Comparison of ENCODE assay signal across 1 cellular context in the genomic region with DNA sequence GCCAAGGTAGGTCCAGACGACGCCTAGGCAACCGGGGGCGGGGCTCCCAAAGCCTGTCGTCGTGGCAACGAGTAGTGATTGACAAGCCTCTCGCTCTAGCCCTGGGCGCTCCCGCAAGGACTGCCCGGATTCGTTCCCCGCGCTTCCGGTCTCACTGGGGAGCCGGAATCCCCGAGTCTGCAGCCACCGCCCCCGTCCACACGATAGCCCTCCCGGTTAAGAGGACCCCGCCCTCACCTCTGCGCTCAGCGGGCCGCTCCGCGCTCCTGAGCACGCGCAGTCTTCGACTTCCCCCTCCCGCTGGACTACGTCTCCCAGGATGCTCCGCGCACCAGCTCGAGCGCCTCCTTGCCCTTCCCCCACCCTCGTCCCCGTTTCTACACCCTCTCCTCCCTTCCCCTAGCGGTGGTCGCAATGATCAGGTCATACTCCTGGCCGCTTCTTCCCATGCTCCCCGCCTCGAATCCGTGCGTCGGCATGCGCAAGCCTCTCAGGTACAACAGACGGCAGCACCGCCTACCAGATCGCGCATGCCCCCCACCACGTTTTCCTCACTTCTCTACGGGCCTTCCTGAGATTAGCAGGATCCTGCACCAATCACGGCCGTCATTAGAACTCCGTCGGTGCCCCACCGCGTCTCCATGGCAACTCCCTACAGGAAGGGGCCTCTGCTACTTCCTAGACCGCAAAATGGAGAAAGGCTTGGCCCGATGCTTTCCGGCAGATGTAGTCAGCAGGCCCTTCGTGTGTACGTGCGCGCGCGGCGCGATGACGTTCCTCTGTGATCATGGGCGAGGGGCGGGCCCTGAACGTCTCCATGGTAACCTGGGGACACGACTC.
TF ChIP-seq lines count a peak whose summit lies in the region.

Gene MZF1, minus strand, starts transcription at position 518 of the 840 bp plus-strand sequence. CDS start 1,946 bp downstream, outside the sequence.

TF ChIP-seq in GM12878, 131 proteins besides CTCF, POLR2A, EP300 and RAD21 (continued from another document):
- TF ChIP-seq, protein P1, sequence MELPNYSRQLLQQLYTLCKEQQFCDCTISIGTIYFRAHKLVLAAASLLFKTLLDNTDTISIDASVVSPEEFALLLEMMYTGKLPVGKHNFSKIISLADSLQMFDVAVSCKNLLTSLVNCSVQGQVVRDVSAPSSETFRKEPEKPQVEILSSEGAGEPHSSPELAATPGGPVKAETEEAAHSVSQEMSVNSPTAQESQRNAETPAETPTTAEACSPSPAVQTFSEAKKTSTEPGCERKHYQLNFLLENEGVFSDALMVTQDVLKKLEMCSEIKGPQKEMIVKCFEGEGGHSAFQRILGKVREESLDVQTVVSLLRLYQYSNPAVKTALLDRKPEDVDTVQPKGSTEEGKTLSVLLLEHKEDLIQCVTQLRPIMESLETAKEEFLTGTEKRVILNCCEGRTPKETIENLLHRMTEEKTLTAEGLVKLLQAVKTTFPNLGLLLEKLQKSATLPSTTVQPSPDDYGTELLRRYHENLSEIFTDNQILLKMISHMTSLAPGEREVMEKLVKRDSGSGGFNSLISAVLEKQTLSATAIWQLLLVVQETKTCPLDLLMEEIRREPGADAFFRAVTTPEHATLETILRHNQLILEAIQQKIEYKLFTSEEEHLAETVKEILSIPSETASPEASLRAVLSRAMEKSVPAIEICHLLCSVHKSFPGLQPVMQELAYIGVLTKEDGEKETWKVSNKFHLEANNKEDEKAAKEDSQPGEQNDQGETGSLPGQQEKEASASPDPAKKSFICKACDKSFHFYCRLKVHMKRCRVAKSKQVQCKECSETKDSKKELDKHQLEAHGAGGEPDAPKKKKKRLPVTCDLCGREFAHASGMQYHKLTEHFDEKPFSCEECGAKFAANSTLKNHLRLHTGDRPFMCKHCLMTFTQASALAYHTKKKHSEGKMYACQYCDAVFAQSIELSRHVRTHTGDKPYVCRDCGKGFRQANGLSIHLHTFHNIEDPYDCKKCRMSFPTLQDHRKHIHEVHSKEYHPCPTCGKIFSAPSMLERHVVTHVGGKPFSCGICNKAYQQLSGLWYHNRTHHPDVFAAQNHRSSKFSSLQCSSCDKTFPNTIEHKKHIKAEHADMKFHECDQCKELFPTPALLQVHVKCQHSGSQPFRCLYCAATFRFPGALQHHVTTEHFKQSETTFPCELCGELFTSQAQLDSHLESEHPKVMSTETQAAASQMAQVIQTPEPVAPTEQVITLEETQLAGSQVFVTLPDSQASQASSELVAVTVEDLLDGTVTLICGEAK (IDR thresholded peaks at IDR 0.05; ENCODE audit: borderline replicate concordance), result peak; percentile 82
- TF ChIP-seq, protein P2, sequence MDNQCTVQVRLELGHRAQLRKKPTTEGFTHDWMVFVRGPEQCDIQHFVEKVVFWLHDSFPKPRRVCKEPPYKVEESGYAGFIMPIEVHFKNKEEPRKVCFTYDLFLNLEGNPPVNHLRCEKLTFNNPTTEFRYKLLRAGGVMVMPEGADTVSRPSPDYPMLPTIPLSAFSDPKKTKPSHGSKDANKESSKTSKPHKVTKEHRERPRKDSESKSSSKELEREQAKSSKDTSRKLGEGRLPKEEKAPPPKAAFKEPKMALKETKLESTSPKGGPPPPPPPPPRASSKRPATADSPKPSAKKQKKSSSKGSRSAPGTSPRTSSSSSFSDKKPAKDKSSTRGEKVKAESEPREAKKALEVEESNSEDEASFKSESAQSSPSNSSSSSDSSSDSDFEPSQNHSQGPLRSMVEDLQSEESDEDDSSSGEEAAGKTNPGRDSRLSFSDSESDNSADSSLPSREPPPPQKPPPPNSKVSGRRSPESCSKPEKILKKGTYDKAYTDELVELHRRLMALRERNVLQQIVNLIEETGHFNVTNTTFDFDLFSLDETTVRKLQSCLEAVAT (IDR thresholded peaks at IDR 0.05), result peak; percentile 88
- no peak for TF ChIP-seq BCL11A (IDR thresholded peaks at IDR 0.05; ENCODE audit: low read depth, low read length)
- peak; percentile 97 for TF ChIP-seq PBX3 (IDR thresholded peaks at IDR 0.05; ENCODE audit: insufficient replicate concordance, low read depth, low read length)
- peak; percentile 95 for TF ChIP-seq DPF2 (IDR thresholded peaks at IDR 0.05)
